Comparison of ENCODE assay signal across 1 cellular context in the genomic region with DNA sequence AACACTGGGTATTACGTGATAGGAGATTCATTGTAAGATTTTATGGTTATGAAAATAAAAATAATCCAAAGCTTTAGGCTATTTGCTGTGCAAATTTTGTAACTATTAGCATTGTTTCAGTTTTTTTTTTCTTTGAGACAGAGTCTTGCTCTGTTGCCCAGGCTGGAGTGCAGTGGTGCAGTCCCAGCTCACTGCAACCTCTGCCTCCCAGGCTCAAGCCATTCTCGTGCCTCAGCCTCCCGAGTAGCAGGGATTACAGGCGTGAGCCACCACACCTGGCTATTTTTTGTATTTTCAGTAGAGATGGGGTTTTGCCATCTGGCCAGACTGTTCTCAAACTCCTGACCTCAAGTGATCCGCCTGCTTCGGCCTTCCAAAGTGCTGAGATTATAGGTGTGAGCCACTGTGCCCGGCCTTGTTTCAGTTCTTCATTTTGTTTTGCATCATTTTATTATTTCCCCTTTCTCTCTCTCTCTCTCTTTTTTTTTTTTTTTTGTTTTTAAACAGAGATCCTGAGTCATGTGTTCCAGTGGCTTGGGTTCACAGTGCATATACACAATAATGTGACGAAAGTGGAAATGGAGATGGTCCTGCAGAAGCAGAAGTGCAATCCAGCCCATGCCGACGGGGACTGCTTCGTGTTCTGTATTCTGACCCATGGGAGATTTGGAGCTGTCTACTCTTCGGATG.
TF ChIP-seq lines count a peak whose summit lies in the region.

No MANE protein-coding gene starts in this region.

TF ChIP-seq in HepG2, 621 proteins besides CTCF, POLR2A, EP300 and RAD21:
- TF ChIP-seq, protein P1, sequence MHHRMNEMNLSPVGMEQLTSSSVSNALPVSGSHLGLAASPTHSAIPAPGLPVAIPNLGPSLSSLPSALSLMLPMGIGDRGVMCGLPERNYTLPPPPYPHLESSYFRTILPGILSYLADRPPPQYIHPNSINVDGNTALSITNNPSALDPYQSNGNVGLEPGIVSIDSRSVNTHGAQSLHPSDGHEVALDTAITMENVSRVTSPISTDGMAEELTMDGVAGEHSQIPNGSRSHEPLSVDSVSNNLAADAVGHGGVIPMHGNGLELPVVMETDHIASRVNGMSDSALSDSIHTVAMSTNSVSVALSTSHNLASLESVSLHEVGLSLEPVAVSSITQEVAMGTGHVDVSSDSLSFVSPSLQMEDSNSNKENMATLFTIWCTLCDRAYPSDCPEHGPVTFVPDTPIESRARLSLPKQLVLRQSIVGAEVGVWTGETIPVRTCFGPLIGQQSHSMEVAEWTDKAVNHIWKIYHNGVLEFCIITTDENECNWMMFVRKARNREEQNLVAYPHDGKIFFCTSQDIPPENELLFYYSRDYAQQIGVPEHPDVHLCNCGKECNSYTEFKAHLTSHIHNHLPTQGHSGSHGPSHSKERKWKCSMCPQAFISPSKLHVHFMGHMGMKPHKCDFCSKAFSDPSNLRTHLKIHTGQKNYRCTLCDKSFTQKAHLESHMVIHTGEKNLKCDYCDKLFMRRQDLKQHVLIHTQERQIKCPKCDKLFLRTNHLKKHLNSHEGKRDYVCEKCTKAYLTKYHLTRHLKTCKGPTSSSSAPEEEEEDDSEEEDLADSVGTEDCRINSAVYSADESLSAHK (CRISPR knock-in tag; IDR thresholded peaks at IDR 0.05; ENCODE audit: borderline replicate concordance): no peak
- TF ChIP-seq, protein P2, sequence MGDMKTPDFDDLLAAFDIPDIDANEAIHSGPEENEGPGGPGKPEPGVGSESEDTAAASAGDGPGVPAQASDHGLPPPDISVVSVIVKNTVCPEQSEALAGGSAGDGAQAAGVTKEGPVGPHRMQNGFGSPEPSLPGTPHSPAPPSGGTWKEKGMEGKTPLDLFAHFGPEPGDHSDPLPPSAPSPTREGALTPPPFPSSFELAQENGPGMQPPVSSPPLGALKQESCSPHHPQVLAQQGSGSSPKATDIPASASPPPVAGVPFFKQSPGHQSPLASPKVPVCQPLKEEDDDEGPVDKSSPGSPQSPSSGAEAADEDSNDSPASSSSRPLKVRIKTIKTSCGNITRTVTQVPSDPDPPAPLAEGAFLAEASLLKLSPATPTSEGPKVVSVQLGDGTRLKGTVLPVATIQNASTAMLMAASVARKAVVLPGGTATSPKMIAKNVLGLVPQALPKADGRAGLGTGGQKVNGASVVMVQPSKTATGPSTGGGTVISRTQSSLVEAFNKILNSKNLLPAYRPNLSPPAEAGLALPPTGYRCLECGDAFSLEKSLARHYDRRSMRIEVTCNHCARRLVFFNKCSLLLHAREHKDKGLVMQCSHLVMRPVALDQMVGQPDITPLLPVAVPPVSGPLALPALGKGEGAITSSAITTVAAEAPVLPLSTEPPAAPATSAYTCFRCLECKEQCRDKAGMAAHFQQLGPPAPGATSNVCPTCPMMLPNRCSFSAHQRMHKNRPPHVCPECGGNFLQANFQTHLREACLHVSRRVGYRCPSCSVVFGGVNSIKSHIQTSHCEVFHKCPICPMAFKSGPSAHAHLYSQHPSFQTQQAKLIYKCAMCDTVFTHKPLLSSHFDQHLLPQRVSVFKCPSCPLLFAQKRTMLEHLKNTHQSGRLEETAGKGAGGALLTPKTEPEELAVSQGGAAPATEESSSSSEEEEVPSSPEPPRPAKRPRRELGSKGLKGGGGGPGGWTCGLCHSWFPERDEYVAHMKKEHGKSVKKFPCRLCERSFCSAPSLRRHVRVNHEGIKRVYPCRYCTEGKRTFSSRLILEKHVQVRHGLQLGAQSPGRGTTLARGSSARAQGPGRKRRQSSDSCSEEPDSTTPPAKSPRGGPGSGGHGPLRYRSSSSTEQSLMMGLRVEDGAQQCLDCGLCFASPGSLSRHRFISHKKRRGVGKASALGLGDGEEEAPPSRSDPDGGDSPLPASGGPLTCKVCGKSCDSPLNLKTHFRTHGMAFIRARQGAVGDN (CRISPR knock-in tag; IDR thresholded peaks at IDR 0.05): peak; percentile 26; the same call in 1 of the 2 replicates
- peak; percentile 9; the same call in 1 of the 2 replicates for TF ChIP-seq HNF4A (CRISPR knock-in tag; IDR thresholded peaks at IDR 0.05)
- TF ChIP-seq, protein P3, sequence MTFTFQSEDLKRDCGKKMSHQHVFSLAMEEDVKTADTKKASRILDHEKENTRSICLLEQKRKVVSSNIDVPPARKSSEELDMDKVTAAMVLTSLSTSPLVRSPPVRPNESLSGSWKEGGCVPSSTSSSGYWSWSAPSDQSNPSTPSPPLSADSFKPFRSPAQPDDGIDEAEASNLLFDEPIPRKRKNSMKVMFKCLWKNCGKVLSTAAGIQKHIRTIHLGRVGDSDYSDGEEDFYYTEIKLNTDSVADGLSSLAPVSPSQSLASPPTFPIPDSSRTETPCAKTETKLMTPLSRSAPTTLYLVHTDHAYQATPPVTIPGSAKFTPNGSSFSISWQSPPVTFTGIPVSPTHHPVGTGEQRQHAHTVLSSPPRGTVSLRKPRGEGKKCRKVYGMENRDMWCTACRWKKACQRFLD (CRISPR knock-in tag; IDR thresholded peaks at IDR 0.05; ENCODE audit: borderline replicate concordance): no peak
- peak; percentile 50; the same call in 1 of the 2 replicates for TF ChIP-seq ZBTB38 (CRISPR knock-in tag; IDR thresholded peaks at IDR 0.05)
- TF ChIP-seq, protein P4, sequence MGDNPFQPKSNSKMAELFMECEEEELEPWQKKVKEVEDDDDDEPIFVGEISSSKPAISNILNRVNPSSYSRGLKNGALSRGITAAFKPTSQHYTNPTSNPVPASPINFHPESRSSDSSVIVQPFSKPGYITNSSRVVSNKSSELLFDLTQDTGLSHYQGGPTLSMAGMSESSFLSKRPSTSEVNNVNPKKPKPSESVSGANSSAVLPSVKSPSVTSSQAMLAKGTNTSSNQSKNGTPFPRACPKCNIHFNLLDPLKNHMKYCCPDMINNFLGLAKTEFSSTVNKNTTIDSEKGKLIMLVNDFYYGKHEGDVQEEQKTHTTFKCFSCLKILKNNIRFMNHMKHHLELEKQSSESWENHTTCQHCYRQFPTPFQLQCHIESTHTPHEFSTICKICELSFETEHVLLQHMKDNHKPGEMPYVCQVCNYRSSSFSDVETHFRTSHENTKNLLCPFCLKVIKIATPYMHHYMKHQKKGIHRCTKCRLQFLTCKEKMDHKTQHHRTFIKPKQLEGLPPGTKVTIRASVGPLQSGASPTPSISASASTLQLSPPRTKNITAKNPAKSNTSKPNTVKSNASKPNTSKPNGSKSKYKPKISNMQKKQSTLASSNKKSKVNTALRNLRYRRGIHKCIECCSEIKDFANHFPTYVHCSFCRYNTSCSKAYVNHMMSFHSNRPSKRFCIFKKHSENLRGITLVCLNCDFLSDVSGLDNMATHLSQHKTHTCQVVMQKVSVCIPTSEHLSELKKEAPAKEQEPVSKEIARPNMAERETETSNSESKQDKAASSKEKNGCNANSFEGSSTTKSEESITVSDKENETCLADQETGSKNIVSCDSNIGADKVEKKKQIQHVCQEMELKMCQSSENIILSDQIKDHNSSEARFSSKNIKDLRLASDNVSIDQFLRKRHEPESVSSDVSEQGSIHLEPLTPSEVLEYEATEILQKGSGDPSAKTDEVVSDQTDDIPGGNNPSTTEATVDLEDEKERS (CRISPR knock-in tag; IDR thresholded peaks at IDR 0.05): 0 out of 2 replicates have a peak, but pooled peaks have one; percentile 21
- peak; percentile 76 for TF ChIP-seq ZNF121 (CRISPR knock-in tag; IDR thresholded peaks at IDR 0.05)
